In the genomic region with DNA sequence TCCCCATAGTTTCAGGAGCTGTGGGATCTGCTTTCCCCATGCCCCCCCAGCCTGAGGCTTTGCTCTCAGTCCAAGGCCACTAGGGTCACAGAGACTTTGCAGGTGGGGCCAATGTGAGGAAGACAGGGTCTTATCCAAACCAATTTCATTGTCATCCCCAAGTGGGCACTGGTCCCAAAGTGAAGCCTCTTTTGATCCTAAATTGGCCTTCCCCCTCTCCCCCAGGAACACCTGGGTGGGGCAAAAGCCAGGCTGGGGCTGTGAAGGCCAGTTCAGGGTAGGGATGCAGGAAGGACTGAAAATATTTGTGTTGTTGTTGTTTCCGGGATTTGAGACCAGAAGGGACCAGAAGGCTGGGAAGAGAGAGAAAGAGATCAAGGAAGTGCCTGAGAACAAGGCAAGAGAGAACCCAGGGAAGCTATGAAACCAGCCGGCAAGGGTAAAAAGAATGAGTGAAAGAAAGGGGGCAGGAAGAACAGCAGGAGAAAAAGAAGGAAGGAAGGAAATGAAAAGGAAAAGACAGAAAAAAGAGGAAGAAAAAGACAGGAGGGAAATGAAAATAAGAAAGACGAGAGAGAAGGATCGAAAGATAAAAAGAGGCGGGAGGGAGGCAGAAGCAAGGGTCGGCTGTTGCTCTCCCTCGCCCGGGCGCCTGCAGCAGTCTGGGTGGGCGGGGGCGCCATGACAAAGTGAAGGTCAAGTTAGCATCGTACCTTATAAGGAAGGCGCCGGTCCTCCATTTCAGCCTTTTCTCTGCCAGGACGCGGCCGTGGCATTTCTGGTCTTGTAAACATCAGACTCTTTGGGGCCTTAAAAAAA, we compare ENCODE assay signal across 1 cellular context.
TF ChIP-seq lines count a peak whose summit lies in the region.

No MANE protein-coding gene starts in this region.

TF ChIP-seq in K562, 482 proteins besides CTCF, POLR2A, EP300 and RAD21:
- TF ChIP-seq ZNF589 (CRISPR knock-in tag; IDR thresholded peaks at IDR 0.05; ENCODE audit: low read depth) (no peak), SRF (CRISPR knock-in tag; IDR thresholded peaks at IDR 0.05) (peak in 1 of 2 experiments; percentile 76; a peak in 1 of 4 replicates), CCNT2 (IDR thresholded peaks at IDR 0.05; ENCODE audit: borderline replicate concordance, extremely low read depth, insufficient read length, low read depth, low read length) (no peak), ZNF174 (CRISPR knock-in tag; IDR thresholded peaks at IDR 0.05) (no peak), EGR1 (conservative IDR thresholded peaks at IDR 0.05) (0 out of 2 replicates have a peak, but pooled peaks have one; percentile 7), U2AF1 (optimal IDR thresholded peaks at IDR 0.05; ENCODE audit: low read depth, low read length) (no peak), CBX2 (IDR thresholded peaks at IDR 0.05; ENCODE audit: insufficient read depth, low read length, poor library complexity, severe bottlenecking) (peak; percentile 61), ESRRA (IDR thresholded peaks at IDR 0.05; ENCODE audit: borderline replicate concordance, low read depth) (peak; percentile 42; the same call in 1 of the 2 replicates)
- TF ChIP-seq, protein P1, sequence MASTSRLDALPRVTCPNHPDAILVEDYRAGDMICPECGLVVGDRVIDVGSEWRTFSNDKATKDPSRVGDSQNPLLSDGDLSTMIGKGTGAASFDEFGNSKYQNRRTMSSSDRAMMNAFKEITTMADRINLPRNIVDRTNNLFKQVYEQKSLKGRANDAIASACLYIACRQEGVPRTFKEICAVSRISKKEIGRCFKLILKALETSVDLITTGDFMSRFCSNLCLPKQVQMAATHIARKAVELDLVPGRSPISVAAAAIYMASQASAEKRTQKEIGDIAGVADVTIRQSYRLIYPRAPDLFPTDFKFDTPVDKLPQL (IDR thresholded peaks at IDR 0.05; ENCODE audit: extremely low read depth, insufficient read length) = no peak
- TF ChIP-seq, protein P2, sequence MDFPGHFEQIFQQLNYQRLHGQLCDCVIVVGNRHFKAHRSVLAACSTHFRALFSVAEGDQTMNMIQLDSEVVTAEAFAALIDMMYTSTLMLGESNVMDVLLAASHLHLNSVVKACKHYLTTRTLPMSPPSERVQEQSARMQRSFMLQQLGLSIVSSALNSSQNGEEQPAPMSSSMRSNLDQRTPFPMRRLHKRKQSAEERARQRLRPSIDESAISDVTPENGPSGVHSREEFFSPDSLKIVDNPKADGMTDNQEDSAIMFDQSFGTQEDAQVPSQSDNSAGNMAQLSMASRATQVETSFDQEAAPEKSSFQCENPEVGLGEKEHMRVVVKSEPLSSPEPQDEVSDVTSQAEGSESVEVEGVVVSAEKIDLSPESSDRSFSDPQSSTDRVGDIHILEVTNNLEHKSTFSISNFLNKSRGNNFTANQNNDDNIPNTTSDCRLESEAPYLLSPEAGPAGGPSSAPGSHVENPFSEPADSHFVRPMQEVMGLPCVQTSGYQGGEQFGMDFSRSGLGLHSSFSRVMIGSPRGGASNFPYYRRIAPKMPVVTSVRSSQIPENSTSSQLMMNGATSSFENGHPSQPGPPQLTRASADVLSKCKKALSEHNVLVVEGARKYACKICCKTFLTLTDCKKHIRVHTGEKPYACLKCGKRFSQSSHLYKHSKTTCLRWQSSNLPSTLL (IDR thresholded peaks at IDR 0.05) = no peak
- TF ChIP-seq, protein P3, sequence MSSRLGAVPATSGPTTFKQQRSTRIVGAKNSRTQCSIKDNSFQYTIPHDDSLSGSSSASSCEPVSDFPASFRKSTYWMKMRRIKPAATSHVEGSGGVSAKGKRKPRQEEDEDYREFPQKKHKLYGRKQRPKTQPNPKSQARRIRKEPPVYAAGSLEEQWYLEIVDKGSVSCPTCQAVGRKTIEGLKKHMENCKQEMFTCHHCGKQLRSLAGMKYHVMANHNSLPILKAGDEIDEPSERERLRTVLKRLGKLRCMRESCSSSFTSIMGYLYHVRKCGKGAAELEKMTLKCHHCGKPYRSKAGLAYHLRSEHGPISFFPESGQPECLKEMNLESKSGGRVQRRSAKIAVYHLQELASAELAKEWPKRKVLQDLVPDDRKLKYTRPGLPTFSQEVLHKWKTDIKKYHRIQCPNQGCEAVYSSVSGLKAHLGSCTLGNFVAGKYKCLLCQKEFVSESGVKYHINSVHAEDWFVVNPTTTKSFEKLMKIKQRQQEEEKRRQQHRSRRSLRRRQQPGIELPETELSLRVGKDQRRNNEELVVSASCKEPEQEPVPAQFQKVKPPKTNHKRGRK (tag; IDR thresholded peaks at IDR 0.05) = peak; percentile 90
